18 cellular contexts compared by ENCODE assay signal in genomic region chr10:92542458-92542857, GRCh38. TPM values are rescaled to one million over a fixed set of nuclear protein-coding genes. Genes with fewer than 3 reads are reported as not detected.
DNase-seq lines count a peak whose midpoint lies in the region; ATAC-seq and TF ChIP-seq lines count a peak whose summit lies in the region.
"Had no signal": no experiment of that assay in that cellular context is flagged by ENCODE, and none has a peak within 500 bp of the region (broad histone marks: within the 10 kb centered on the region; RNA-seq: fewer than 3 reads in every experiment).

No MANE protein-coding gene starts in this region.

- H3K14ac ChIP-seq in trophoblast cell (ENCODE audit: low read length), result no peak overlapping the region

- H4K12ac ChIP-seq in trophoblast cell (ENCODE audit: low read depth, low read length), result no peak overlapping the region

- H3K27me3 Mint-ChIP-seq in GM23338 (ENCODE audit: insufficient read depth, low read depth, poor library complexity), result no peaks in the 10 kb centered on the region
- H3K27me3 Mint-ChIP-seq: CD4-positive, CD25-positive, alpha-beta regulatory T cell had no signal

- POLR2A ChIA-PET in HEK293T (lab: Yijun Ruan, JAX), result no interaction called here

- no peaks in the 10 kb centered on the region for H3F3A ChIP-seq in GM23338 (replicated peaks; ENCODE audit: low read depth)

- H2BK120ac ChIP-seq in trophoblast cell (ENCODE audit: insufficient read depth, low read length, poor library complexity), result no peak overlapping the region

- H3K4me3 ChIP-seq in GM23338 (no peak overlapping the region), trophoblast cell (ENCODE audit: low read depth, low read length) (no peak overlapping the region)
- H3K4me3 ChIP-seq: BLaER1 treated with 17β-estradiol and CSF1 and Interleukin-3, amounts not matched to agents 10 nM and 100 nM; K562 had no signal

- H3K4ac ChIP-seq in trophoblast cell (ENCODE audit: low read depth, low read length), result no peak overlapping the region

- peak overlapping the region; percentile 2; the same call in 1 of the 2 replicates for H3K27ac Mint-ChIP-seq in GM23338
- H3K27ac Mint-ChIP-seq: HFFc6 had no signal

- H3K9me3 Mint-ChIP-seq in GM23338, result no peaks in the 10 kb centered on the region
- H3K9me3 Mint-ChIP-seq: CD4-positive, CD25-positive, alpha-beta regulatory T cell; HFFc6 had no signal

- H3K79me2 ChIP-seq in GM23338 (replicated peaks; ENCODE audit: insufficient read depth), result peaks cover 77% of the 10 kb centered on the region
- H3K79me2 ChIP-seq in trophoblast cell (ENCODE audit: control insufficient read depth, insufficient read depth, low read length, poor library complexity), result no peaks in the 10 kb centered on the region

- H4K8ac ChIP-seq in trophoblast cell (ENCODE audit: low read depth, low read length), result no peak overlapping the region

- no peak for TF ChIP-seq CTCF in GM23338 (conservative IDR thresholded peaks at IDR 0.05; ENCODE audit: low read depth in 2 of 2)

- DNase-seq in GM23338 (ENCODE audit: low spot score), result no peak
- no peak for DNase-seq in HEK293T (ENCODE audit: extremely low spot score)
- peak; percentile 17 for DNase-seq in left kidney (ENCODE audit: low read depth, low spot score)
- peak in 1 of 2 donors; percentile 31 for DNase-seq in trophoblast cell
- no peak for DNase-seq in DMS53 (lab: John Stamatoyannopoulos, UW)
- no peak for DNase-seq in pons (ENCODE audit: low spot score)
- DNase-seq: ACHN; Calu3; CD4-positive, CD25-positive, alpha-beta regulatory T cell; DMS79 treated with DMSO at 0.1 percent for 48 hours; EL; GDM1; HFFc6; Kasumi-1 had no signal

- H3K4me2 ChIP-seq in GM23338, result no peak overlapping the region
- no peak overlapping the region for H3K4me2 ChIP-seq in trophoblast cell (ENCODE audit: low read length)

- H3K4me3 Mint-ChIP-seq in GM23338, result no peak overlapping the region
- H3K4me3 Mint-ChIP-seq: CD4-positive, CD25-positive, alpha-beta regulatory T cell; HFFc6 had no signal

- no peak overlapping the region for H4K91ac ChIP-seq in trophoblast cell (ENCODE audit: low read depth, low read length)

- H2AK5ac ChIP-seq in trophoblast cell (ENCODE audit: low read length), result no peak overlapping the region

- no peak overlapping the region for H3K9ac ChIP-seq in trophoblast cell (ENCODE audit: low read length)
- H3K9ac ChIP-seq: BLaER1 treated with 17β-estradiol and CSF1 and Interleukin-3, amounts not matched to agents 10 nM and 100 nM had no signal

- H3K4me1 Mint-ChIP-seq in GM23338, result peaks cover 43% of the 10 kb centered on the region

- H3K27me3 ChIP-seq in GM23338 (ENCODE audit: insufficient read depth) (no peaks in the 10 kb centered on the region), trophoblast cell (ENCODE audit: insufficient read depth, low read length) (no peaks in the 10 kb centered on the region)
- H3K27me3 ChIP-seq: BLaER1 treated with 17β-estradiol and CSF1 and Interleukin-3, amounts not matched to agents 10 nM and 100 nM had no signal

- H3K36me3 ChIP-seq in GM23338 (ENCODE audit: insufficient read depth) (no peaks in the 10 kb centered on the region), trophoblast cell (ENCODE audit: control insufficient read depth in 1 of 2, insufficient read depth in 2 of 2, low read length in 2 of 2) (no peaks in the 10 kb centered on the region)

- no peaks in the 10 kb centered on the region for H3K9me3 ChIP-seq in trophoblast cell (ENCODE audit: insufficient read depth, low read depth, low read length)
- H3K9me3 ChIP-seq: BLaER1 treated with 17β-estradiol and CSF1 and Interleukin-3, amounts not matched to agents 10 nM and 100 nM had no signal

- H3K23ac ChIP-seq in trophoblast cell (ENCODE audit: low read length), result no peak overlapping the region

- H2AFZ ChIP-seq in GM23338 (no peak overlapping the region), trophoblast cell (ENCODE audit: insufficient read depth, low read length, poor library complexity) (no peak overlapping the region)

- peak overlapping the region; percentile 17 for H3K18ac ChIP-seq in trophoblast cell (ENCODE audit: low read length)

- peaks cover 8% of the 10 kb centered on the region for H4K20me1 ChIP-seq in GM23338 (replicated peaks; ENCODE audit: insufficient read depth)

- H3K4me1 ChIP-seq in GM23338 (ENCODE audit: insufficient read depth) (peaks cover 23% of the 10 kb centered on the region), trophoblast cell (ENCODE audit: control insufficient read depth in 1 of 2, insufficient read depth in 2 of 2, low read length in 2 of 2) (peaks cover 0 to 8% of the 10 kb centered on the region in 2 experiments)

- H2BK5ac ChIP-seq in trophoblast cell (ENCODE audit: low read depth, low read length, poor library complexity), result no peak overlapping the region

- no peaks in the 10 kb centered on the region for H3K79me1 ChIP-seq in trophoblast cell (ENCODE audit: low read length)

- H2BK12ac ChIP-seq in trophoblast cell (ENCODE audit: low read length), result no peak overlapping the region

- H3K36me3 Mint-ChIP-seq in GM23338 (ENCODE audit: low read depth), result peaks cover under 1% of the 10 kb centered on the region; the same call in 1 of the 3 replicates

- CTCF ChIA-PET in HEK293T (lab: Yijun Ruan, JAX), result no interaction called here

- no CpG with 5 or more reads among the region's 5 CpGs for WGBS in trophoblast cell (ENCODE audit: extremely low coverage, insufficient coverage, insufficient read length)

- ATAC-seq in GM23338, result no peak
- ATAC-seq in HG02970 (IDR thresholded peaks at IDR 0.05; ENCODE audit: low FRiP score, unreplicated experiment), result no peak
- ATAC-seq: K562 had no signal

- H3K27ac ChIP-seq in GM23338 (ENCODE audit: low read depth), result no peak overlapping the region
- no peak overlapping the region for H3K27ac ChIP-seq in trophoblast cell (ENCODE audit: low read depth, low read length)
- H3K27ac ChIP-seq: BLaER1 treated with 17β-estradiol and CSF1 and Interleukin-3, amounts not matched to agents 10 nM and 100 nM; HL-60 had no signal

- H3K9me2 ChIP-seq in GM23338 (ENCODE audit: insufficient read depth), result no peaks in the 10 kb centered on the region

TF ChIP-seq in GM23338, 12 proteins besides CTCF, POLR2A, EP300 and RAD21 (continues in another document):
- TF ChIP-seq POLR2AphosphoS5 (IDR thresholded peaks at IDR 0.05; ENCODE audit: low read depth) (no peak), ZNF331 (CRISPR knock-in tag; IDR thresholded peaks at IDR 0.05; ENCODE audit: low read depth) (no peak), REST (IDR thresholded peaks at IDR 0.05; ENCODE audit: unreplicated experiment) (no peak)

TF ChIP-seq in HEK293T, 16 proteins besides CTCF, POLR2A, EP300 and RAD21:
- no peak for TF ChIP-seq SUZ12 (IDR thresholded peaks at IDR 0.05)
- TF ChIP-seq PKNOX1 (IDR thresholded peaks at IDR 0.05), result peak; percentile 85

RNA-seq across cellular contexts. Expression of gene IDE, which starts 31.4 kb away (rescaled TPM):
- total RNA-seq in GM23338 (2014; rRNA removed; shearing (Covaris generic)), result 35.5 and 36.3 TPM in 2 replicates
- polyA plus RNA-seq in GM23338 (2016; fragmentation: Nextera tagmentation; extraction: Ambion mirVana), result 12.3 and 12.9 TPM in 2 replicates
- polyA plus RNA-seq in trophoblast cell (2013), result 13.3 and 13.9 TPM in 2 replicates

RNA-seq across cellular contexts. Expression of gene KIF11, which starts 50.5 kb away (rescaled TPM):
- total RNA-seq in GM23338 (2014; rRNA removed; shearing (Covaris generic)), result 50.3 and 56.7 TPM in 2 replicates
- 22.1 and 26.1 TPM in 2 replicates for polyA plus RNA-seq in GM23338 (2016; fragmentation: Nextera tagmentation; extraction: Ambion mirVana)
- polyA plus RNA-seq in trophoblast cell (2013), result 16.6 and 18.0 TPM in 2 replicates
